In genomic region chr1:245310605-245311531, GRCh38 we compare ENCODE assay signal across 8 cellular contexts.
DNase-seq lines count a peak whose midpoint lies in the region; ATAC-seq, FAIRE-seq and TF ChIP-seq lines count a peak whose summit lies in the region.

No MANE protein-coding gene starts in this region.

- peak; percentile 21 for DNase-seq in GM12892 (ENCODE audit: insufficient read length)
- peak; percentile 61 for DNase-seq in H7
- peak; percentile 38 for DNase-seq in NCI-H510A treated with DMSO at 0.1 percent for 48 hours (lab: John Stamatoyannopoulos, UW)
- no peak for DNase-seq in effector memory CD4-positive, alpha-beta T cell
- DNase-seq in erythroblast (lab: John Stamatoyannopoulos, UW), result no peak
- no peak for DNase-seq in H4 (ENCODE audit: low spot score)
- DNase-seq in NCI-H2196 treated with DMSO at 0.1 percent for 48 hours (lab: John Stamatoyannopoulos, UW; ENCODE audit: unreplicated experiment), result no peak

- no peaks in the 10 kb centered on the region for H3K27me3 ChIP-seq in H7 (ENCODE audit: control insufficient read depth, insufficient read depth, low read length)
- H3K27me3 ChIP-seq in effector memory CD4-positive, alpha-beta T cell (replicated peaks; ENCODE audit: control insufficient read depth, insufficient read depth, low read length, poor library complexity, severe bottlenecking), result no peaks in the 10 kb centered on the region

- H3K4me1 ChIP-seq in effector memory CD4-positive, alpha-beta T cell (ENCODE audit: control insufficient read depth, insufficient read depth, low read length, poor library complexity, severe bottlenecking), result no peaks in the 10 kb centered on the region

- no peaks in the 10 kb centered on the region for H3K36me3 ChIP-seq in H7 (replicated peaks; ENCODE audit: control insufficient read depth, insufficient read depth, low read length)
- H3K36me3 ChIP-seq in effector memory CD4-positive, alpha-beta T cell (ENCODE audit: control insufficient read depth, insufficient read depth, low read length), result no peaks in the 10 kb centered on the region

- no peak overlapping the region for H3K27ac ChIP-seq in effector memory CD4-positive, alpha-beta T cell (ENCODE audit: insufficient read depth, low read length, poor library complexity, severe bottlenecking)

- no peak for TF ChIP-seq POLR2A in GM12892 (IDR thresholded peaks at IDR 0.05; ENCODE audit: low read depth, low read length)
- no peak for TF ChIP-seq POLR2A in erythroblast (IDR thresholded peaks at IDR 0.05; ENCODE audit: low read length)

- H3K4me3 ChIP-seq in H7 (ENCODE audit: insufficient read depth, low read depth, low read length), result no peak overlapping the region
- peak overlapping the region; percentile 13 for H3K4me3 ChIP-seq in effector memory CD4-positive, alpha-beta T cell (ENCODE audit: insufficient read depth, low read depth, low read length, poor library complexity, severe bottlenecking)

- no peaks in the 10 kb centered on the region for H3K36me3 Mint-ChIP-seq in stimulated activated memory B cell treated with anti-CD40 and anti-IgM and Interleukin-4, amounts not matched to agents 10 μg/mL and 1 μg/mL and 100 μg/mL, for 72 hours

- peak; percentile 65 for ATAC-seq in stimulated activated memory B cell treated with anti-CD40 and anti-IgM and Interleukin-4, amounts not matched to agents 10 μg/mL and 1 μg/mL and 100 μg/mL, for 72 hours

- peak overlapping the region; percentile 61 for H3K4me3 Mint-ChIP-seq in stimulated activated memory B cell treated with anti-CD40 and anti-IgM and Interleukin-4, amounts not matched to agents 10 μg/mL and 1 μg/mL and 100 μg/mL, for 72 hours

- no peaks in the 10 kb centered on the region for H3K9me3 ChIP-seq in effector memory CD4-positive, alpha-beta T cell (ENCODE audit: control insufficient read depth, low read length)

- peak overlapping the region; percentile 45 for H3K27ac Mint-ChIP-seq in stimulated activated memory B cell treated with anti-CD40 and anti-IgM and Interleukin-4, amounts not matched to agents 10 μg/mL and 1 μg/mL and 100 μg/mL, for 72 hours

- H3K27me3 Mint-ChIP-seq in stimulated activated memory B cell treated with anti-CD40 and anti-IgM and Interleukin-4, amounts not matched to agents 10 μg/mL and 1 μg/mL and 100 μg/mL, for 72 hours, result peaks cover 21% of the 10 kb centered on the region

- FAIRE-seq in GM12892 (lab: Jason Lieb, UNC), result peak; percentile 33

- no peaks in the 10 kb centered on the region for H3K9me3 Mint-ChIP-seq in stimulated activated memory B cell treated with anti-CD40 and anti-IgM and Interleukin-4, amounts not matched to agents 10 μg/mL and 1 μg/mL and 100 μg/mL, for 72 hours

- peaks cover 23% of the 10 kb centered on the region for H3K4me1 Mint-ChIP-seq in stimulated activated memory B cell treated with anti-CD40 and anti-IgM and Interleukin-4, amounts not matched to agents 10 μg/mL and 1 μg/mL and 100 μg/mL, for 72 hours

Comparison
In these comparisons a context has a peak if more than half of its experiments do, and no peak if none do; other contexts are left out.
1. DNase-seq: peak in GM12892 (single experiment), H7 (single experiment) and NCI-H510A treated with DMSO at 0.1 percent for 48 hours (single experiment); none in effector memory CD4-positive, alpha-beta T cell (0 of 3), erythroblast (0 of 2), H4 (single experiment) and NCI-H2196 treated with DMSO at 0.1 percent for 48 hours (single experiment).